ENCODE assay signal across 28 cellular contexts in genomic region chr17:31200287-31200686, GRCh38.
"Had no signal": no experiment of that assay in that cellular context is flagged by ENCODE, and none has a peak within 500 bp of the region (broad histone marks: within the 10 kb centered on the region; RNA-seq: fewer than 3 reads in every experiment).

No MANE protein-coding gene starts in this region.

- H3K9me3 ChIP-seq: esophagus muscularis mucosa, gastroesophageal sphincter, lower lobe of right lung, pancreas, right lobe of liver, suprapubic skin, vagina had no signal

- H3K27me3 ChIP-seq: esophagus muscularis mucosa, foreskin keratinocyte, gastroesophageal sphincter, heart right ventricle, pancreas, right lobe of liver, suprapubic skin, vagina had no signal

- DNase-seq: dermis blood vessel endothelial cell; effector memory CD4-positive, alpha-beta T cell; foreskin keratinocyte; heart right ventricle; hippocampal formation; islet precursor cell; kidney glomerular epithelial cell; left colon; left ventricle myocardium inferior; lower lobe of right lung; natural killer cell; occipital lobe; pancreas; retina; right lobe of liver; small intestine; stimulated activated CD4-positive, alpha-beta T cell treated with anti-CD3 and anti-CD28 coated beads, Interleukin-15, amount 100 ng/mL, for 24 hours; stimulated activated CD4-positive, alpha-beta T cell treated with anti-CD3 and anti-CD28 coated beads, Interleukin-4, amount 100 ng/mL, for 1 hour; stimulated activated CD8-positive, alpha-beta memory T cell treated with anti-CD3 and anti-CD28 coated beads, Interleukin-4, amount 100 ng/mL, for 48 hours; stimulated activated naive CD4-positive, alpha-beta T cell; stimulated activated naive CD8-positive, alpha-beta T cell treated with anti-CD3 and anti-CD28 coated beads, Interleukin-15, amount 100 ng/mL, for 72 hours; trophoblast cell had no signal

- ATAC-seq: foreskin keratinocyte; gastroesophageal sphincter; left colon; lower lobe of right lung; natural killer cell; pancreas; right lobe of liver; stimulated activated naive CD8-positive, alpha-beta T cell treated with anti-CD3 and anti-CD28 coated beads, Interleukin-15, amount 100 ng/mL, for 72 hours had no signal

- H3K36me3 ChIP-seq: pancreas, right lobe of liver, vagina had no signal

- H3K4me3 ChIP-seq: coronary artery, esophagus muscularis mucosa, gastroesophageal sphincter, heart right ventricle, left ventricle myocardium inferior, lower lobe of right lung, pancreas, right lobe of liver, suprapubic skin, vagina had no signal

- H3K27ac ChIP-seq: coronary artery, esophagus muscularis mucosa, foreskin keratinocyte, gastroesophageal sphincter, left ventricle myocardium inferior, lower lobe of right lung, pancreas, right lobe of liver, suprapubic skin, vagina had no signal

- FAIRE-seq: endothelial cell of umbilical vein had no signal

- H3K4me1 ChIP-seq: esophagus muscularis mucosa, gastroesophageal sphincter, lower lobe of right lung, pancreas, right lobe of liver, suprapubic skin, vagina had no signal
